ENCODE assay signal across 24 cellular contexts in genomic region chr5:158569534-158569933, GRCh38.
DNase-seq lines count a peak whose midpoint lies in the region; ATAC-seq and TF ChIP-seq lines count a peak whose summit lies in the region.
"Had no signal": no experiment of that assay in that cellular context is flagged by ENCODE, and none has a peak within 500 bp of the region (broad histone marks: within the 10 kb centered on the region; RNA-seq: fewer than 3 reads in every experiment).

No MANE protein-coding gene starts in this region.

- H3K27me3 ChIP-seq in NT2/D1 (ENCODE audit: insufficient read depth, insufficient read length) (no peaks in the 10 kb centered on the region), endodermal cell (ENCODE audit: control insufficient read depth, insufficient read depth, low read length, poor library complexity, severe bottlenecking) (no peaks in the 10 kb centered on the region), mesendoderm (ENCODE audit: insufficient read depth, low read length, poor library complexity) (no peaks in the 10 kb centered on the region)

- H3K4me2 ChIP-seq in mesendoderm (ENCODE audit: low read length), result no peak overlapping the region

- no peak overlapping the region for H2AK5ac ChIP-seq in mesendoderm (ENCODE audit: low read length)

- peak; percentile 72 for DNase-seq in ELF-1 (ENCODE audit: low read depth, low spot score)
- DNase-seq in NT2/D1 (ENCODE audit: low read depth, low spot score), result peak; percentile 68
- peak; percentile 76 for DNase-seq in endodermal cell
- peak; percentile 94 for DNase-seq in mesendoderm
- DNase-seq in T-helper 17 cell, result no peak
- DNase-seq: AML-193, HCEC 1CT, KG1, MV-4-11, NCI-H1417, NCI-H187, NCI-H2107, NCI-H2227 treated with DMSO at 0.1 percent for 48 hours, NCI-H524, NCI-H82, PC-3, SIG-M5 had no signal

- H3K4me3 ChIP-seq in NT2/D1 (ENCODE audit: insufficient read length, low read depth) (no peak overlapping the region), endodermal cell (ENCODE audit: low read length) (no peak overlapping the region), mesendoderm (ENCODE audit: low read length) (no peak overlapping the region)

- H3K56ac ChIP-seq in mesendoderm (ENCODE audit: low read length), result no peak overlapping the region

- H3K36me3 Mint-ChIP-seq in endodermal cell (ENCODE audit: low read depth), result peaks cover 2% of the 10 kb centered on the region
- H3K36me3 Mint-ChIP-seq in T-helper 17 cell (ENCODE audit: low read depth), result no peaks in the 10 kb centered on the region

- H3K4me3 Mint-ChIP-seq in endodermal cell, result no peak overlapping the region
- H3K4me3 Mint-ChIP-seq in T-helper 17 cell, result no peak overlapping the region

- H3K79me2 ChIP-seq in mesendoderm (ENCODE audit: control insufficient read depth, insufficient read depth, low read length), result no peaks in the 10 kb centered on the region

- WGBS in endodermal cell (ENCODE audit: insufficient coverage in 1 of 2, insufficient read length in 1 of 2), 2 experiments, result 20 to 68% methylated on average over 1 to 4 of the region's 4 CpGs
- WGBS in mesendoderm (ENCODE audit: extremely low coverage, insufficient coverage, low lambda C conversion rate), result no CpG with 5 or more reads among the region's 4 CpGs

- H2BK15ac ChIP-seq in mesendoderm (replicated peaks; ENCODE audit: low read depth), result no peak overlapping the region

- no peak overlapping the region for H3K4ac ChIP-seq in mesendoderm (ENCODE audit: low read depth, low read length)

- H3K9ac ChIP-seq in NT2/D1 (ENCODE audit: insufficient read length, low read depth) (no peak overlapping the region), endodermal cell (ENCODE audit: extremely low read depth, low read length, poor library complexity, severe bottlenecking) (no peak overlapping the region), mesendoderm (ENCODE audit: low read length) (no peak overlapping the region)

- H3K9me3 ChIP-seq in NT2/D1 (ENCODE audit: insufficient read depth, low read length) (peaks cover 6% of the 10 kb centered on the region; the same call in 1 of the 2 replicates), endodermal cell (ENCODE audit: control insufficient read depth, low read length) (peaks cover 18% of the 10 kb centered on the region), T-helper 17 cell (ENCODE audit: control insufficient read depth, low read length, poor library complexity, severe bottlenecking) (no peaks in the 10 kb centered on the region)

- H3K18ac ChIP-seq in mesendoderm (ENCODE audit: low read length), result no peak overlapping the region

- peaks cover 4% of the 10 kb centered on the region for H3K9me3 Mint-ChIP-seq in endodermal cell

- no peak for TF ChIP-seq CTCF in endodermal cell (conservative IDR thresholded peaks at IDR 0.05)

- ATAC-seq in HG03039 (IDR thresholded peaks at IDR 0.05; ENCODE audit: unreplicated experiment), result no peak
- ATAC-seq in T-helper 17 cell, result no peak
- no peak for ATAC-seq in GM21723 (IDR thresholded peaks at IDR 0.05; ENCODE audit: unreplicated experiment)
- ATAC-seq in GM18517 (IDR thresholded peaks at IDR 0.05; ENCODE audit: unreplicated experiment), result no peak
- ATAC-seq: PC-3, SK-N-SH treated with all-trans-retinoic acid at 6 μM for 48 hours had no signal

- peak overlapping the region; percentile 50 for H3K27ac Mint-ChIP-seq in endodermal cell
- no peak overlapping the region for H3K27ac Mint-ChIP-seq in T-helper 17 cell

- H3K27me3 Mint-ChIP-seq in endodermal cell (ENCODE audit: insufficient read depth) (no peaks in the 10 kb centered on the region), T-helper 17 cell (no peaks in the 10 kb centered on the region)

- H3K36me3 ChIP-seq in NT2/D1 (ENCODE audit: insufficient read depth, insufficient read length, low read length) (no peaks in the 10 kb centered on the region), endodermal cell (ENCODE audit: control insufficient read depth, insufficient read depth, low read length) (no peaks in the 10 kb centered on the region), mesendoderm (ENCODE audit: control insufficient read depth, insufficient read depth, low read length) (no peaks in the 10 kb centered on the region)

- no peak overlapping the region for H2BK5ac ChIP-seq in mesendoderm (ENCODE audit: low read length)

- no peak overlapping the region for H2BK120ac ChIP-seq in mesendoderm (ENCODE audit: low read depth, low read length)

- no peaks in the 10 kb centered on the region for H3K79me1 ChIP-seq in mesendoderm (ENCODE audit: low read length)

- no peak overlapping the region for H4K8ac ChIP-seq in mesendoderm (ENCODE audit: low read depth, low read length)

- H3K4me1 ChIP-seq in NT2/D1 (ENCODE audit: insufficient read depth, insufficient read length) (no peaks in the 10 kb centered on the region), endodermal cell (ENCODE audit: control insufficient read depth, insufficient read depth, low read length) (peaks cover 7% of the 10 kb centered on the region), mesendoderm (ENCODE audit: control insufficient read depth, low read depth, low read length) (no peaks in the 10 kb centered on the region)

- peaks cover 6% of the 10 kb centered on the region for H3K4me1 Mint-ChIP-seq in endodermal cell
- no peaks in the 10 kb centered on the region for H3K4me1 Mint-ChIP-seq in T-helper 17 cell

- no peak overlapping the region for H4K5ac ChIP-seq in mesendoderm (ENCODE audit: low read length)

- H3K27ac ChIP-seq in endodermal cell (ENCODE audit: low read depth, low read length) (peak overlapping the region; percentile 8), mesendoderm (ENCODE audit: low read depth, low read length) (no peak overlapping the region)
- H3K27ac ChIP-seq: 22Rv1, C4-2B, RWPE1 had no signal

- H3K23ac ChIP-seq in mesendoderm (ENCODE audit: low read length), result no peak overlapping the region

Comparison
In these comparisons a context has a peak if more than half of its experiments do, and no peak if none do; other contexts are left out.
1. DNase-seq: peak in ELF-1 (single experiment), NT2/D1 (single experiment), endodermal cell (single experiment) and mesendoderm (single experiment); none in T-helper 17 cell (0 of 3).